Comparison of ENCODE assay signal across 23 cellular contexts in genomic region chr14:30484976-30485375, GRCh38.
DNase-seq lines count a peak whose midpoint lies in the region; ATAC-seq and TF ChIP-seq lines count a peak whose summit lies in the region.
"Had no signal": no experiment of that assay in that cellular context is flagged by ENCODE, and none has a peak within 500 bp of the region (broad histone marks: within the 10 kb centered on the region; RNA-seq: fewer than 3 reads in every experiment).

No MANE protein-coding gene starts in this region.

- H3K27me3 ChIP-seq in H7 (ENCODE audit: control insufficient read depth, insufficient read depth, low read length) = no peaks in the 10 kb centered on the region
- no peaks in the 10 kb centered on the region for H3K27me3 ChIP-seq in NT2/D1 (ENCODE audit: insufficient read depth, insufficient read length)
- no peaks in the 10 kb centered on the region for H3K27me3 ChIP-seq in iPS DF 6.9 (ENCODE audit: control insufficient read depth, insufficient read depth, low read length)

- no peaks in the 10 kb centered on the region for H3K4me1 Mint-ChIP-seq in stimulated activated memory B cell treated with anti-CD40 and anti-IgM and Interleukin-4, amounts not matched to agents 10 μg/mL and 1 μg/mL and 100 μg/mL, for 72 hours
- no peaks in the 10 kb centered on the region for H3K4me1 Mint-ChIP-seq in naive thymus-derived CD8-positive, alpha-beta T cell
- H3K4me1 Mint-ChIP-seq in HFFc6 (ENCODE audit: low read depth) = no peaks in the 10 kb centered on the region
- H3K4me1 Mint-ChIP-seq: IgD-negative memory B cell had no signal

- no peak overlapping the region for H3K27ac ChIP-seq in iPS DF 6.9 (ENCODE audit: low read length)
- H3K27ac ChIP-seq: KMS-11 had no signal

- no peak overlapping the region for H3K9ac ChIP-seq in NT2/D1 (ENCODE audit: insufficient read length, low read depth)
- H3K9ac ChIP-seq: KMS-11, SK-N-SH had no signal

- peak; percentile 36 for ATAC-seq in stimulated activated memory B cell treated with anti-CD40 and anti-IgM and Interleukin-4, amounts not matched to agents 10 μg/mL and 1 μg/mL and 100 μg/mL, for 72 hours
- ATAC-seq in naive thymus-derived CD8-positive, alpha-beta T cell = no peak
- ATAC-seq: PC-3 had no signal

- H3K36me3 Mint-ChIP-seq in stimulated activated memory B cell treated with anti-CD40 and anti-IgM and Interleukin-4, amounts not matched to agents 10 μg/mL and 1 μg/mL and 100 μg/mL, for 72 hours = no peaks in the 10 kb centered on the region
- H3K36me3 Mint-ChIP-seq in naive thymus-derived CD8-positive, alpha-beta T cell = peaks cover 0 to 3% (median 0%) of the 10 kb centered on the region in 3 donors
- no peaks in the 10 kb centered on the region for H3K36me3 Mint-ChIP-seq in HFFc6 (ENCODE audit: low read depth)
- H3K36me3 Mint-ChIP-seq: IgD-negative memory B cell had no signal

- H3K27me3 Mint-ChIP-seq in stimulated activated memory B cell treated with anti-CD40 and anti-IgM and Interleukin-4, amounts not matched to agents 10 μg/mL and 1 μg/mL and 100 μg/mL, for 72 hours = no peaks in the 10 kb centered on the region
- peaks cover 0 to 39% (median 2%) of the 10 kb centered on the region in 5 donors for H3K27me3 Mint-ChIP-seq in naive thymus-derived CD8-positive, alpha-beta T cell
- no peaks in the 10 kb centered on the region for H3K27me3 Mint-ChIP-seq in HFFc6 (ENCODE audit: insufficient read depth)

- no peaks in the 10 kb centered on the region for H3K4me1 ChIP-seq in NT2/D1 (ENCODE audit: insufficient read depth, insufficient read length)
- 0 out of 2 replicates have a peak, but pooled peaks cover 2% of the 10 kb centered on the region for H3K4me1 ChIP-seq in iPS DF 6.9 (ENCODE audit: control insufficient read depth, insufficient read depth, low read length)

- TF ChIP-seq CTCF in HFFc6 (IDR thresholded peaks at IDR 0.05) = no peak

- H3K27ac Mint-ChIP-seq in stimulated activated memory B cell treated with anti-CD40 and anti-IgM and Interleukin-4, amounts not matched to agents 10 μg/mL and 1 μg/mL and 100 μg/mL, for 72 hours = no peak overlapping the region
- no peak overlapping the region for H3K27ac Mint-ChIP-seq in naive thymus-derived CD8-positive, alpha-beta T cell
- H3K27ac Mint-ChIP-seq in HFFc6 = no peak overlapping the region
- H3K27ac Mint-ChIP-seq: IgD-negative memory B cell had no signal

- WGBS in iPS DF 6.9 (ENCODE audit: insufficient coverage, insufficient read length) = no CpG with 5 or more reads among the region's 1 CpG

- no peak overlapping the region for H3K4me3 Mint-ChIP-seq in stimulated activated memory B cell treated with anti-CD40 and anti-IgM and Interleukin-4, amounts not matched to agents 10 μg/mL and 1 μg/mL and 100 μg/mL, for 72 hours
- H3K4me3 Mint-ChIP-seq in naive thymus-derived CD8-positive, alpha-beta T cell = no peak overlapping the region
- H3K4me3 Mint-ChIP-seq in HFFc6 = no peak overlapping the region
- H3K4me3 Mint-ChIP-seq: IgD-negative memory B cell had no signal

- POLR2A ChIA-PET in naive thymus-derived CD8-positive, alpha-beta T cell (lab: Charles Lee) = no interaction called here

- H3K9me3 Mint-ChIP-seq in stimulated activated memory B cell treated with anti-CD40 and anti-IgM and Interleukin-4, amounts not matched to agents 10 μg/mL and 1 μg/mL and 100 μg/mL, for 72 hours = no peaks in the 10 kb centered on the region
- H3K9me3 Mint-ChIP-seq in naive thymus-derived CD8-positive, alpha-beta T cell = peaks cover 0 to 8% (median 0%) of the 10 kb centered on the region in 9 donors
- H3K9me3 Mint-ChIP-seq in HFFc6 = no peaks in the 10 kb centered on the region

- H3K36me3 ChIP-seq in H7 (replicated peaks; ENCODE audit: control insufficient read depth, insufficient read depth, low read length) (no peaks in the 10 kb centered on the region), NT2/D1 (ENCODE audit: insufficient read depth, insufficient read length, low read length) (no peaks in the 10 kb centered on the region), iPS DF 6.9 (ENCODE audit: control insufficient read depth, insufficient read depth, low read length) (no peaks in the 10 kb centered on the region)

- no peak overlapping the region for H3K4me3 ChIP-seq in H7 (ENCODE audit: insufficient read depth, low read depth, low read length)
- H3K4me3 ChIP-seq in NT2/D1 (ENCODE audit: insufficient read length, low read depth) = no peak overlapping the region
- no peak overlapping the region for H3K4me3 ChIP-seq in iPS DF 6.9 (ENCODE audit: low read length)

- DNase-seq in H7 = peak; percentile 11
- DNase-seq in NT2/D1 (ENCODE audit: low read depth, low spot score) = peak; percentile 9
- DNase-seq in iPS DF 6.9 (ENCODE audit: low read depth, low spot score) = peak; percentile 22
- no peak for DNase-seq in stimulated activated CD4-positive, alpha-beta T cell treated with anti-CD3 and anti-CD28 coated beads, Interleukin-12 subunit alpha, Interleukin-12 subunit beta, amount 100 ng/mL, for 4 hours
- no peak for DNase-seq in naive thymus-derived CD8-positive, alpha-beta T cell
- no peak for DNase-seq in HFFc6
- DNase-seq: Calu3, DMS79 treated with DMSO at 0.1 percent for 48 hours, GF-D8, MM.1S, NCI-H1048, NCI-H1417, NCI-H1694, NCI-H2081, NCI-H2171 treated with DMSO at 0.1 percent for 48 hours, NCI-H345, NCI-H524, NCI-H748 treated with DMSO at 0.1 percent for 48 hours, PC-3, SK-N-SH had no signal

- no peaks in the 10 kb centered on the region for H3K9me3 ChIP-seq in NT2/D1 (ENCODE audit: insufficient read depth, low read length)
- H3K9me3 ChIP-seq in iPS DF 6.9 (ENCODE audit: control insufficient read depth, insufficient read depth, low read length) = no peaks in the 10 kb centered on the region
- H3K9me3 ChIP-seq: SK-N-SH had no signal

Comparison
In these comparisons a context has a peak if more than half of its experiments do, and no peak if none do; other contexts are left out.
1. DNase-seq: peak in H7 (single experiment), NT2/D1 (single experiment) and iPS DF 6.9 (single experiment); none in stimulated activated CD4-positive, alpha-beta T cell treated with anti-CD3 and anti-CD28 coated beads, Interleukin-12 subunit alpha, Interleukin-12 subunit beta, amount 100 ng/mL, for 4 hours (single experiment), naive thymus-derived CD8-positive, alpha-beta T cell (0 of 10) and HFFc6 (single experiment).